ENCODE assay signal across 9 cellular contexts in the genomic region with DNA sequence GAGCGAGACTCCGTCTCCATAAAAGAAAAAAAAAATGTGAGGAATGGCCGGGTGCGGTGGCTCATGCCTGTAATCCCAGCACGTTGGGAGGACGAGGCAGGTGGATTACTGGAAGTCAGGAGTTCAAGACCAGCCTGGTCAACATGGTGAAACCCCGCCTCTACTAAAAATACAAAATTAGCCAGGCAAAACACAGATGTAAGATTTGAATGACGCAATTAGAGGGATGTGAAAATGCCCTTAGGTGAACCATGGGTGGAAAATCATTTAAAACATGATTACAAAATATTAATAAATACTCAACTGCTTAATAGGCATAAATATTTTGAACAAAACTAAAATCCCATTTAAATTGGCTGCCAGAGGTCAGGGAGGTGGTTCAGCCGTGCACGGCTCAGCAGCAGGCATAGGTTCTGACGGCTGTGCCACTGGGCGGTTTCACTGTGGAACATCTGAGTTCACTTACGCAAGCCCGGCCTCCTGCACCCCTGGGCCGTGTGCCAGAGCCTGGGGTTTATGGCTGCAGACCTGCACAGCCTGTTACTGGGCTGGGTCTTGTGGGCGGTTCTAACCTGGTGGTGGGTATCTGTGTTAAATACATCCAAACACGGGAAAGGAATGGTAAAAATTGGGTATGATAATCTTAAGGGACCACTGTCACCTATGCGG. TPM values are rescaled to one million over a fixed set of nuclear protein-coding genes. Genes with fewer than 3 reads are reported as not detected.
DNase-seq lines count a peak whose midpoint lies in the region; ATAC-seq, FAIRE-seq and TF ChIP-seq lines count a peak whose summit lies in the region.
"Had no signal": no experiment of that assay in that cellular context is flagged by ENCODE, and none has a peak within 500 bp of the region (broad histone marks: within the 10 kb centered on the region; RNA-seq: fewer than 3 reads in every experiment).

No MANE protein-coding gene starts in this region.

- peak overlapping the region; percentile 51 for H3K4me2 ChIP-seq in OCI-LY3 (ENCODE audit: low read length)

- H3K36me3 ChIP-seq in OCI-LY3 (replicated peaks; ENCODE audit: low read depth, low read length): peaks cover 32% of the 10 kb centered on the region
- no peaks in the 10 kb centered on the region for H3K36me3 ChIP-seq in lower lobe of right lung
- peaks cover 38% of the 10 kb centered on the region for H3K36me3 ChIP-seq in endodermal cell (ENCODE audit: control insufficient read depth, insufficient read depth, low read length)

- WGBS in endodermal cell (ENCODE audit: insufficient coverage in 1 of 2, insufficient read length in 1 of 2), 2 experiments: 94 to 96% methylated on average over 13 to 18 of the region's 18 CpGs

- H3K79me2 ChIP-seq in OCI-LY3 (ENCODE audit: low read length): no peaks in the 10 kb centered on the region

- H3K9ac ChIP-seq in OCI-LY3 (ENCODE audit: low read length) (peak overlapping the region; percentile 9), endodermal cell (ENCODE audit: extremely low read depth, low read length, poor library complexity, severe bottlenecking) (no peak overlapping the region)

- H3K27ac ChIP-seq in OCI-LY3 (ENCODE audit: low read length): peak overlapping the region; percentile 71
- H3K27ac ChIP-seq in lower lobe of right lung: no peak overlapping the region
- H3K27ac ChIP-seq in endodermal cell (ENCODE audit: low read depth, low read length): no peak overlapping the region

- H2AFZ ChIP-seq in OCI-LY3 (ENCODE audit: low read depth, low read length): no peak overlapping the region

- no peaks in the 10 kb centered on the region for H4K20me1 ChIP-seq in OCI-LY3 (ENCODE audit: insufficient read depth, low read length)

- peaks cover 23% of the 10 kb centered on the region for H3K36me3 Mint-ChIP-seq in endodermal cell (ENCODE audit: low read depth)
- H3K36me3 Mint-ChIP-seq in stimulated activated effector memory CD8-positive, alpha-beta T cell treated with anti-CD3 and anti-CD28 coated beads, Interleukin-12 subunit alpha, Interleukin-12 subunit beta, amount 100 ng/mL, for 72 hours: no peaks in the 10 kb centered on the region

- peaks cover under 1% of the 10 kb centered on the region for H3K4me1 Mint-ChIP-seq in endodermal cell
- H3K4me1 Mint-ChIP-seq in stimulated activated effector memory CD8-positive, alpha-beta T cell treated with anti-CD3 and anti-CD28 coated beads, Interleukin-12 subunit alpha, Interleukin-12 subunit beta, amount 100 ng/mL, for 72 hours: no peaks in the 10 kb centered on the region

- H3K4me3 ChIP-seq in OCI-LY3 (ENCODE audit: low read length): peak overlapping the region; percentile 12
- H3K4me3 ChIP-seq in lower lobe of right lung: no peak overlapping the region
- H3K4me3 ChIP-seq in endodermal cell (ENCODE audit: low read length): no peak overlapping the region

- H3K4me1 ChIP-seq in OCI-LY3 (ENCODE audit: low read length) (peaks cover 36% of the 10 kb centered on the region), lower lobe of right lung (peaks cover 2% of the 10 kb centered on the region), endodermal cell (ENCODE audit: control insufficient read depth, insufficient read depth, low read length) (no peaks in the 10 kb centered on the region)

- no peak overlapping the region for H3K27ac Mint-ChIP-seq in endodermal cell
- no peak overlapping the region for H3K27ac Mint-ChIP-seq in stimulated activated effector memory CD8-positive, alpha-beta T cell treated with anti-CD3 and anti-CD28 coated beads, Interleukin-12 subunit alpha, Interleukin-12 subunit beta, amount 100 ng/mL, for 72 hours

- DNase-seq in lower lobe of right lung (peak; percentile 66), endodermal cell (no peak), frontal cortex (ENCODE audit: low spot score in 2 of 2) (no peak), GM19238 (ENCODE audit: insufficient read length, low spot score) (no peak)
- DNase-seq in stimulated activated effector memory CD8-positive, alpha-beta T cell treated with anti-CD3 and anti-CD28 coated beads, Interleukin-12 subunit alpha, Interleukin-12 subunit beta, amount 100 ng/mL, for 72 hours (ENCODE audit: low spot score in 2 of 2): no peak
- DNase-seq: left cardiac atrium had no signal

- TF ChIP-seq CTCF in OCI-LY3 (IDR thresholded peaks at IDR 0.05; ENCODE audit: low read depth, low read length): no peak
- TF ChIP-seq CTCF in lower lobe of right lung (IDR thresholded peaks at IDR 0.05): no peak
- no peak for TF ChIP-seq CTCF in endodermal cell (conservative IDR thresholded peaks at IDR 0.05)

- no peaks in the 10 kb centered on the region for H3K9me3 Mint-ChIP-seq in endodermal cell
- H3K9me3 Mint-ChIP-seq in stimulated activated effector memory CD8-positive, alpha-beta T cell treated with anti-CD3 and anti-CD28 coated beads, Interleukin-12 subunit alpha, Interleukin-12 subunit beta, amount 100 ng/mL, for 72 hours: no peaks in the 10 kb centered on the region

- no peaks in the 10 kb centered on the region for H3K9me3 ChIP-seq in OCI-LY3 (ENCODE audit: insufficient read depth, low read length)
- H3K9me3 ChIP-seq in lower lobe of right lung: no peaks in the 10 kb centered on the region
- H3K9me3 ChIP-seq in endodermal cell (ENCODE audit: control insufficient read depth, low read length): no peaks in the 10 kb centered on the region

- H3K4me3 Mint-ChIP-seq in endodermal cell: no peak overlapping the region
- H3K4me3 Mint-ChIP-seq in stimulated activated effector memory CD8-positive, alpha-beta T cell treated with anti-CD3 and anti-CD28 coated beads, Interleukin-12 subunit alpha, Interleukin-12 subunit beta, amount 100 ng/mL, for 72 hours: no peak overlapping the region

- intact Hi-C loops in lower lobe of right lung (cut with DNase I): no loop called here

- H3K27me3 ChIP-seq in OCI-LY3 (ENCODE audit: low read depth, low read length) (no peaks in the 10 kb centered on the region), lower lobe of right lung (ENCODE audit: low read depth) (peaks cover 25% of the 10 kb centered on the region), endodermal cell (ENCODE audit: control insufficient read depth, insufficient read depth, low read length, poor library complexity, severe bottlenecking) (no peaks in the 10 kb centered on the region)

- ATAC-seq in GM18858 (IDR thresholded peaks at IDR 0.05; ENCODE audit: unreplicated experiment): peak; percentile 62
- ATAC-seq in HG03025 (IDR thresholded peaks at IDR 0.05; ENCODE audit: low FRiP score, unreplicated experiment): peak; percentile 64
- ATAC-seq in lower lobe of right lung: peak; percentile 59 to 63
- ATAC-seq in stimulated activated effector memory CD8-positive, alpha-beta T cell treated with anti-CD3 and anti-CD28 coated beads, Interleukin-12 subunit alpha, Interleukin-12 subunit beta, amount 100 ng/mL, for 72 hours: no peak

- no peak for FAIRE-seq in frontal cortex (lab: Jason Lieb, UNC)

- H3K27me3 Mint-ChIP-seq in endodermal cell (ENCODE audit: insufficient read depth): no peaks in the 10 kb centered on the region

RNA-seq across cellular contexts. Expression of a gene that starts 21.1 kb away (rescaled TPM):
- total RNA-seq in lower lobe of right lung: 0.89 TPM
- total RNA-seq in endodermal cell: 100 to 1,000 TPM in 1 of 2 donors, 10 to 100 TPM in 1; 48.9 to 133 TPM
- polyA plus RNA-seq in endodermal cell (2013, experiment 1 of 2): 71.6 TPM
- 66.6 TPM for polyA plus RNA-seq in endodermal cell (2013, experiment 2 of 2)
- 10.2 TPM for total RNA-seq in frontal cortex

RNA-seq across cellular contexts. Expression of a gene that starts 23.7 kb away (rescaled TPM):
- total RNA-seq in lower lobe of right lung (8.2 TPM), endodermal cell (10 to 100 TPM; 15.8 to 17.4 TPM), frontal cortex (6.1 TPM)
- polyA plus RNA-seq in endodermal cell (2013, experiment 1 of 2): 21.1 TPM
- polyA plus RNA-seq in endodermal cell (2013, experiment 2 of 2): 22.4 TPM

RNA-seq across cellular contexts. Expression of a gene that starts 33.3 kb away (rescaled TPM):
- 69.4 TPM for total RNA-seq in lower lobe of right lung
- 10 to 100 TPM; 28.1 to 28.5 TPM for total RNA-seq in endodermal cell
- polyA plus RNA-seq in endodermal cell (2013, experiment 1 of 2): 23.9 TPM
- 19.5 TPM for polyA plus RNA-seq in endodermal cell (2013, experiment 2 of 2)
- 24.1 TPM for total RNA-seq in frontal cortex

RNA-seq across cellular contexts. Expression of a gene that starts 41.7 kb away (rescaled TPM):
- total RNA-seq in lower lobe of right lung (8.3 TPM), endodermal cell (10 to 100 TPM; 14.3 to 18.7 TPM), frontal cortex (20.0 TPM)
- 18.3 TPM for polyA plus RNA-seq in endodermal cell (2013, experiment 1 of 2)
- 18.5 TPM for polyA plus RNA-seq in endodermal cell (2013, experiment 2 of 2)
